ENCODE assay signal across 8 cellular contexts in the genomic region with DNA sequence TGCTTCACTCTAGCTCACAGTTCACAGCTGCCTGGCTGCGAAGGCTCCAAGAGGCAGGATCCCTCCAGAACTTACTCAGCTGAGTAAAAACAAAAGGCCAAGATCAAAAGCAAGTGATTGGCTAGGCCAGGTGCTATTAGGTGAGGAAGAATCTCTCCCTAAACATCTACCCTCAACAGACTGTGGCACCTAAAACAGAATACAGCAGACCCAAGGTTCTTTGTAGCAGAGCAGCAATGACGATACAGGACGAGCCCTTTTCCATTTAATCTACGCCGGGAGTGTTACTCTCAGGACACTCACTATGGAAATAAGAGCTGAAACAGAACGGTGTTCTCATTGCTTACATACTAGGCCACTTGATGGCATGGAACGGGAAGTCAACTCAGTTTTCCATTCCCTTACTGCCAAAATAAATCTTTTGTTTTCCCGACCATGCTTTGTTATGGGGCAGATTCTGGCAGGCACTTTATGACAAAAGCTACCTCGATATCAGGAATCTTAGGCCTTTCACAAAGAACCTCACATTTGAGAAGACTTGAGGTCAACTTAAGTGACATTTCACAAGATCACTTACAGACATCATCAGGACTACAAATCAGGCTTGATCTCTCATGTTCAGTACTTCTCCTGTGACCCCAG. TPM values are rescaled to one million over a fixed set of nuclear protein-coding genes. Genes with fewer than 3 reads are reported as not detected.
DNase-seq lines count a peak whose midpoint lies in the region; ATAC-seq and TF ChIP-seq lines count a peak whose summit lies in the region.

No MANE protein-coding gene starts in this region.

- H3K9me3 ChIP-seq in spleen = no peaks in the 10 kb centered on the region

- H3K4me3 Mint-ChIP-seq in MCF 10A (ENCODE audit: unreplicated experiment) = peak overlapping the region; percentile 90
- H3K4me3 Mint-ChIP-seq in immature natural killer cell = peak overlapping the region; percentile 94 to 98 (median 98)

- 11 to 15% (median 13%) methylated on average over 9 of the region's 9 CpGs for whole genome bisulfite sequencing in spleen, 5 donors

- peaks cover 34% of the 10 kb centered on the region for H3K4me1 Mint-ChIP-seq in MCF 10A (ENCODE audit: insufficient read depth, unreplicated experiment)
- peaks cover 38 to 47% of the 10 kb centered on the region in 2 donors for H3K4me1 Mint-ChIP-seq in immature natural killer cell

- no peak for TF ChIP-seq POLR2A in spleen (IDR thresholded peaks at IDR 0.05)

- intact Hi-C loops in MCF 10A (cut with micrococcal nuclease) (no loop called here), spleen (cut with DNase I; ENCODE audit: low total_unique reads) (no loop called here)

- H3K27me3 Mint-ChIP-seq in MCF 10A (ENCODE audit: insufficient read depth, unreplicated experiment) (no peaks in the 10 kb centered on the region), immature natural killer cell (ENCODE audit: low read depth in 3 of 3) (peaks cover 8 to 12% (median 11%) of the 10 kb centered on the region in 3 donors)

- DNase-seq in NCI-H82 (lab: John Stamatoyannopoulos, UW) (peak; percentile 47), NCI-H82 treated with DMSO at 0.1 percent for 48 hours (lab: John Stamatoyannopoulos, UW; ENCODE audit: unreplicated experiment) (no peak), NCI-H526 treated with DMSO at 0.1 percent for 48 hours (lab: John Stamatoyannopoulos, UW) (peak; percentile 34), MCF 10A (ENCODE audit: unreplicated experiment) (peak; percentile 27), immature natural killer cell (no peak), spleen (no peak), COLO829 (ENCODE audit: low spot score) (no peak)

- ATAC-seq in HG03457 (IDR thresholded peaks at IDR 0.05; ENCODE audit: unreplicated experiment) = no peak

- H3K27me3 ChIP-seq in spleen (replicated peaks in 1 of 7) = no peaks in the 10 kb centered on the region

- H3K36me3 Mint-ChIP-seq in MCF 10A (ENCODE audit: insufficient read depth, unreplicated experiment) = peaks cover 21% of the 10 kb centered on the region
- H3K36me3 Mint-ChIP-seq in immature natural killer cell = peaks cover 0 to 16% (median 1%) of the 10 kb centered on the region in 3 donors

- BruUV-seq in MCF 10A (replicated peaks; lab: Mats Ljungman, UMichigan) = TSS peak; percentile 44

- H3K4me3 ChIP-seq in spleen = peak overlapping the region; percentile 57 to 90 (median 76)

- H3K36me3 ChIP-seq in spleen = peaks cover 0 to 29% (median 10%) of the 10 kb centered on the region in 6 donors

- H3K27ac ChIP-seq in spleen = peak overlapping the region; percentile 85 to 96 (median 92)

- POLR2A ChIA-PET in MCF 10A (lab: Yijun Ruan, JAX) = interaction anchor here (0.6 to 3.8 kb wide), 30 partner anchors 9 to 790 kb away, joined by 3 to 24 read pairs (median 4); a partner anchor contains a TSS

- H3K27ac Mint-ChIP-seq in MCF 10A (ENCODE audit: low read depth, unreplicated experiment) (peak overlapping the region; percentile 96), immature natural killer cell (peak overlapping the region; percentile 97 to 100 (median 99))

- H3K9me3 Mint-ChIP-seq in MCF 10A (ENCODE audit: unreplicated experiment) = no peaks in the 10 kb centered on the region
- no peaks in the 10 kb centered on the region for H3K9me3 Mint-ChIP-seq in immature natural killer cell

- CTCF ChIA-PET in MCF 10A (lab: Yijun Ruan, JAX) = interaction anchor here (0.7 to 2.3 kb wide), 3 partner anchors 28 to 119 kb away, joined by 3 to 9 read pairs (median 3); no protein-coding TSS in a partner anchor

- no peak for TF ChIP-seq CTCF in MCF 10A (IDR thresholded peaks at IDR 0.05; ENCODE audit: unreplicated experiment)
- no peak for TF ChIP-seq CTCF in spleen (IDR thresholded peaks at IDR 0.05 in 8 of 11, conservative IDR thresholded peaks at IDR 0.05 in 3 of 11)

- peaks cover 22 to 64% (median 47%) of the 10 kb centered on the region in 6 donors for H3K4me1 ChIP-seq in spleen

RNA-seq across cellular contexts. Expression of a gene that starts 0.8 kb away (rescaled TPM):
- total RNA-seq in MCF 10A (2022) = 55.1 and 57.9 TPM in 2 replicates
- polyA plus RNA-seq in immature natural killer cell = 10 to 100 TPM; 26.5 to 40.7 (median 33.4) TPM
- total RNA-seq in spleen = 10 to 100 TPM; 36.1 to 66.4 (median 49.1) TPM
- 10 to 100 TPM; 15.8 to 17.9 (median 17.7) TPM for polyA plus RNA-seq in spleen

Comparison
In these comparisons a context has a peak if more than half of its experiments do, and no peak if none do; other contexts are left out.
1. DNase-seq: peak in NCI-H82 (single experiment), NCI-H526 treated with DMSO at 0.1 percent for 48 hours (single experiment) and MCF 10A (single experiment); none in NCI-H82 treated with DMSO at 0.1 percent for 48 hours (single experiment), immature natural killer cell (0 of 3), spleen (single experiment) and COLO829 (single experiment).